24 cellular contexts compared by ENCODE assay signal in genomic region chrX:146396409-146396808, GRCh38.
DNase-seq lines count a peak whose midpoint lies in the region; ATAC-seq, FAIRE-seq and TF ChIP-seq lines count a peak whose summit lies in the region.
"Had no signal": no experiment of that assay in that cellular context is flagged by ENCODE, and none has a peak within 500 bp of the region (broad histone marks: within the 10 kb centered on the region; RNA-seq: fewer than 3 reads in every experiment).

No MANE protein-coding gene starts in this region.

- H3K4me3 ChIP-seq in liver (ENCODE audit: low read depth in 1 of 3, low read length in 3 of 3) (no peak overlapping the region), HepG2 (replicated peaks in 1 of 3; ENCODE audit: insufficient read depth in 1 of 3, low read depth in 2 of 3, low read length in 3 of 3) (no peak overlapping the region), NB4 (ENCODE audit: low read depth, low read length) (no peak overlapping the region), small intestine (ENCODE audit: low read depth in 1 of 2, low read length in 2 of 2) (no peak overlapping the region)

- 49% methylated on average over 3 of the region's 3 CpGs for WGBS in liver
- WGBS in HepG2 (ENCODE audit: low lambda C conversion rate): 0% methylated on average over 1 of the region's 3 CpGs
- WGBS in small intestine, 3 donors: 29 to 46% (median 36%) methylated on average over 3 of the region's 3 CpGs

- H3K9me3 Mint-ChIP-seq in T-cell: peaks cover 4 to 8% (median 5%) of the 10 kb centered on the region in 3 donors

- POLR2A ChIA-PET in HepG2 (lab: Yijun Ruan, JAX): no interaction called here
- POLR2A ChIA-PET in T-cell (lab: Charles Lee): no interaction called here

- H3K36me3 Mint-ChIP-seq in T-cell: no peaks in the 10 kb centered on the region

- in situ Hi-C loops in HepG2 (cut with HindIII; ENCODE audit: extremely low pct_ligation_motif_present, low pct_unique_long_range_greater_than_20kb): no loop called here

- intact Hi-C loops in HepG2 (cut with micrococcal nuclease; ENCODE audit: unreplicated experiment): no loop called here

- H3K9ac ChIP-seq in liver (ENCODE audit: low read depth in 1 of 2, low read length in 2 of 2): no peak overlapping the region
- H3K9ac ChIP-seq in HepG2 (ENCODE audit: insufficient read depth, low read depth, low read length): no peak overlapping the region

- no TSS peak for BruUV-seq in HepG2 (replicated peaks; lab: Mats Ljungman, UMichigan)

- H3K4me3 Mint-ChIP-seq in T-cell: no peak overlapping the region
- H3K4me3 Mint-ChIP-seq: HFFc6 had no signal

- TF ChIP-seq CTCF in liver (IDR thresholded peaks at IDR 0.05; ENCODE audit: low read depth, low read length, missing input control) (peak; percentile 14), HepG2 (CRISPR knock-in tag; IDR thresholded peaks at IDR 0.05) (no peak), NB4 (IDR thresholded peaks at IDR 0.05; ENCODE audit: low read depth, low read length) (no peak)

- no peaks in the 10 kb centered on the region for H3K9me3 ChIP-seq in liver (ENCODE audit: control insufficient read depth in 4 of 4, low read length in 3 of 4)
- peaks cover 55% of the 10 kb centered on the region for H3K9me3 ChIP-seq in HepG2 (ENCODE audit: low read length)
- no peaks in the 10 kb centered on the region for H3K9me3 ChIP-seq in small intestine (ENCODE audit: control insufficient read depth, low read depth)
- H3K9me3 ChIP-seq: BE2C had no signal

- H3K27ac Mint-ChIP-seq in T-cell: no peak overlapping the region
- H3K27ac Mint-ChIP-seq: HFFc6 had no signal

- H3K4me1 ChIP-seq in liver (ENCODE audit: control insufficient read depth in 4 of 4, insufficient read depth in 4 of 4, low read length in 3 of 4) (no peaks in the 10 kb centered on the region), HepG2 (ENCODE audit: insufficient read depth, low read length) (no peaks in the 10 kb centered on the region), small intestine (ENCODE audit: control insufficient read depth in 2 of 2, insufficient read depth in 1 of 2, low read depth in 1 of 2, low read length in 1 of 2) (no peaks in the 10 kb centered on the region)
- H3K4me1 ChIP-seq: BE2C had no signal

- H3K4me1 Mint-ChIP-seq in T-cell: no peaks in the 10 kb centered on the region

- ATAC-seq in HepG2 (no peak), GM21360 (IDR thresholded peaks at IDR 0.05; ENCODE audit: unreplicated experiment) (no peak), T-cell (replicated peaks in 1 of 4) (no peak)
- ATAC-seq in stimulated activated naive CD8-positive, alpha-beta T cell treated with anti-CD3 and anti-CD28 coated beads, Interleukin-15, Interleukin-2, amounts not matched to agents 100 U/mL and 50 U/mL, for 24 hours: no peak
- ATAC-seq: Right ventricle myocardium inferior had no signal

- no peak for FAIRE-seq in HepG2 (lab: Jason Lieb, UNC)
- FAIRE-seq in small intestine (lab: Jason Lieb, UNC): no peak
- FAIRE-seq: D721Med, GM12892, GM18507 had no signal

- H3K36me3 ChIP-seq in liver (ENCODE audit: control insufficient read depth in 4 of 4, insufficient read depth in 3 of 4, low read depth in 1 of 4, low read length in 3 of 4) (no peaks in the 10 kb centered on the region), HepG2 (replicated peaks in 1 of 2; ENCODE audit: control insufficient read depth in 1 of 2, insufficient read depth in 2 of 2, low read length in 2 of 2) (no peaks in the 10 kb centered on the region), small intestine (ENCODE audit: control insufficient read depth in 2 of 2, insufficient read depth in 2 of 2, low read length in 2 of 2) (no peaks in the 10 kb centered on the region)
- H3K36me3 ChIP-seq: BE2C had no signal

- no peak overlapping the region for H3K27ac ChIP-seq in liver (ENCODE audit: low read depth in 1 of 2, low read length in 2 of 2)
- no peak overlapping the region for H3K27ac ChIP-seq in HepG2 (ENCODE audit: extremely low read length, insufficient read depth, low read length)
- no peak overlapping the region for H3K27ac ChIP-seq in small intestine (ENCODE audit: low read depth in 1 of 2, low read length in 1 of 2)

- no peak for TF ChIP-seq POLR2A in HepG2 (IDR thresholded peaks at IDR 0.05; ENCODE audit: insufficient read depth in 1 of 2, low read depth in 2 of 2, low read length in 2 of 2)
- TF ChIP-seq POLR2A in NB4 (IDR thresholded peaks at IDR 0.05; ENCODE audit: extremely low read depth, insufficient read length): no peak

- no peaks in the 10 kb centered on the region for H4K20me1 ChIP-seq in HepG2 (ENCODE audit: insufficient read depth, low read length)

- H3K27me3 Mint-ChIP-seq in T-cell: peaks cover 0 to 8% of the 10 kb centered on the region in 2 donors

- CTCF ChIA-PET in HepG2 (lab: Yijun Ruan, JAX; ENCODE audit: low intra/inter-chr PET ratio, low total read pairs) (no interaction called here), T-cell (lab: Charles Lee) (no interaction called here)

- TF ChIP-seq RAD21 in liver (IDR thresholded peaks at IDR 0.05) (peak; percentile 56 to 66), HepG2 (CRISPR knock-in tag; IDR thresholded peaks at IDR 0.05) (no peak)

- H2AFZ ChIP-seq in HepG2 (ENCODE audit: low read length): no peak overlapping the region

- no peaks in the 10 kb centered on the region for H3K27me3 ChIP-seq in liver (ENCODE audit: control insufficient read depth in 4 of 4, insufficient read depth in 4 of 4, low read length in 3 of 4)
- H3K27me3 ChIP-seq in HepG2 (ENCODE audit: control insufficient read depth in 1 of 2, insufficient read depth in 2 of 2, low read length in 2 of 2): no peaks in the 10 kb centered on the region
- H3K27me3 ChIP-seq in small intestine (ENCODE audit: control insufficient read depth in 2 of 2, insufficient read depth in 2 of 2, low read length in 2 of 2): no peaks in the 10 kb centered on the region
- H3K27me3 ChIP-seq: BE2C had no signal

- TF ChIP-seq EP300 in HepG2 (IDR thresholded peaks at IDR 0.05; ENCODE audit: low read depth in 2 of 2, low read length in 2 of 2) (no peak), HepG2 (CRISPR knock-in tag; IDR thresholded peaks at IDR 0.05; ENCODE audit: borderline replicate concordance) (no peak)

- DNase-seq in HepG2 (ENCODE audit: low spot score) (no peak), NB4 (ENCODE audit: low read depth) (peak; percentile 5), islet precursor cell (peak; percentile 54), small intestine (peak; percentile 1), T-cell (no peak)
- DNase-seq in stimulated activated naive CD8-positive, alpha-beta T cell treated with anti-CD3 and anti-CD28 coated beads, Interleukin-15, Interleukin-2, amounts not matched to agents 100 U/mL and 50 U/mL, for 24 hours: no peak
- DNase-seq: BE2C, DND-41, H7, HFFc6, NCI-H1105, NCI-H146, NCI-H2029, NCI-H2171, NCI-H345, NCI-H524, NCI-H774, OCI-M1 had no signal

- no peak overlapping the region for H3K4me2 ChIP-seq in HepG2 (ENCODE audit: low read depth, low read length)

- H3K79me2 ChIP-seq in HepG2 (ENCODE audit: insufficient read depth, low read length): no peaks in the 10 kb centered on the region

TF ChIP-seq in liver, 16 proteins besides CTCF, POLR2A, EP300 and RAD21:
- no peak for TF ChIP-seq TAF1 (conservative IDR thresholded peaks at IDR 0.05)
- TF ChIP-seq EGR1 (IDR thresholded peaks at IDR 0.05; ENCODE audit: low read depth in 2 of 2): no peak
- TF ChIP-seq HNF4A (conservative IDR thresholded peaks at IDR 0.05): no peak

TF ChIP-seq in HepG2, 621 proteins besides CTCF, POLR2A, EP300 and RAD21:
- TF ChIP-seq ZFP90 (CRISPR knock-in tag; IDR thresholded peaks at IDR 0.05; ENCODE audit: borderline replicate concordance) (no peak), ZNF720 (CRISPR knock-in tag; IDR thresholded peaks at IDR 0.05) (no peak), KLF13 (CRISPR knock-in tag; IDR thresholded peaks at IDR 0.05) (no peak), ZFP82 (CRISPR knock-in tag; IDR thresholded peaks at IDR 0.05; ENCODE audit: borderline replicate concordance) (no peak), ATF6 (CRISPR knock-in tag; conservative IDR thresholded peaks at IDR 0.05) (no peak), GZF1 (CRISPR knock-in tag; IDR thresholded peaks at IDR 0.05) (no peak)

Comparison
In these comparisons a context has a peak if more than half of its experiments do, and no peak if none do; other contexts are left out.
1. DNase-seq: peak in NB4 (single experiment), islet precursor cell (single experiment) and small intestine (single experiment); none in HepG2 (single experiment), stimulated activated naive CD8-positive, alpha-beta T cell treated with anti-CD3 and anti-CD28 coated beads, Interleukin-15, Interleukin-2, amounts not matched to agents 100 U/mL and 50 U/mL, for 24 hours (single experiment) and T-cell (0 of 34).